ENCODE assay signal across 26 cellular contexts in the genomic region with DNA sequence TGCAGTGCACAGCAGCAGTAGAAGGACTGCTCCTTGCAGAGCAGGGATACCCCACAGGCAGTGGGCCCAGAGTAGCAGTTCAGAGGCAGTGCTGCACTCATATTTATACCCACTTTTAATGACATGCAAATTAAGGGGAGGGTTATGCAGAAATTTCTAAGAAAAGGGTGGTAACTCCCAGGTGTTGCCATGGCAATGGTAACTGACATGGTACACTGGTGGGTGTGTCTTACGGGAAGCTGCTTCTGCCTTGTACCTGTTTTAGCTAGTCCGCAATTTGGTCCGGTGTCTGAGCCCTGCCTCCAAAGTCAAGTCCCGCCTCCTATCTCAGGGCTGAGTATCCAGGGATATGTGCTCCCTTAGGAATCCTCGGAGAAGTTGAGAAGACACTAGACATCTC.
"Had no signal": no experiment of that assay in that cellular context is flagged by ENCODE, and none has a peak within 500 bp of the region (broad histone marks: within the 10 kb centered on the region; RNA-seq: fewer than 3 reads in every experiment).

No MANE protein-coding gene starts in this region.

- H3K4me1 ChIP-seq: foreskin keratinocyte, heart left ventricle, pancreas, right lobe of liver, tibial nerve, upper lobe of left lung had no signal

- H3K27me3 ChIP-seq: foreskin keratinocyte, hepatocyte, neutrophil, pancreas, right lobe of liver, tibial nerve, upper lobe of left lung had no signal

- H3K4me3 Mint-ChIP-seq: memory B cell; naive thymus-derived CD8-positive, alpha-beta T cell; stimulated activated naive B cell treated with anti-CD40 and anti-IgM and Interleukin-4, amounts not matched to agents 10 μg/mL and 1 μg/mL and 100 μg/mL, for 72 hours; stimulated activated naive CD8-positive, alpha-beta T cell treated with anti-CD3 and anti-CD28 coated beads, Interleukin-15, Interleukin-2, amounts not matched to agents 100 ng/mL and 50 ng/mL, for 24 hours had no signal

- H3K36me3 Mint-ChIP-seq: memory B cell; naive thymus-derived CD8-positive, alpha-beta T cell; stimulated activated naive B cell treated with anti-CD40 and anti-IgM and Interleukin-4, amounts not matched to agents 10 μg/mL and 1 μg/mL and 100 μg/mL, for 72 hours had no signal

- H3K9me3 Mint-ChIP-seq: naive thymus-derived CD8-positive, alpha-beta T cell; stimulated activated naive B cell treated with anti-CD40 and anti-IgM and Interleukin-4, amounts not matched to agents 10 μg/mL and 1 μg/mL and 100 μg/mL, for 72 hours; stimulated activated naive CD8-positive, alpha-beta T cell treated with anti-CD3 and anti-CD28 coated beads, Interleukin-15, Interleukin-2, amounts not matched to agents 100 ng/mL and 50 ng/mL, for 24 hours had no signal

- H3K27ac ChIP-seq: coronary artery, esophagus muscularis mucosa, foreskin keratinocyte, gastroesophageal sphincter, heart left ventricle, hepatocyte, neutrophil, pancreas, right lobe of liver, thoracic aorta, tibial nerve, upper lobe of left lung had no signal

- ATAC-seq: foreskin keratinocyte; gastroesophageal sphincter; heart left ventricle; left lobe of liver; naive thymus-derived CD8-positive, alpha-beta T cell; pancreas; right lobe of liver; stimulated activated naive B cell treated with anti-CD40 and anti-IgM and Interleukin-4, amounts not matched to agents 10 μg/mL and 1 μg/mL and 100 μg/mL, for 72 hours had no signal

- H3K4me3 ChIP-seq: coronary artery, esophagus muscularis mucosa, gastroesophageal sphincter, heart left ventricle, hepatocyte, lung, pancreas, right lobe of liver, thoracic aorta, tibial nerve, upper lobe of left lung had no signal

- H3K36me3 ChIP-seq: esophagus muscularis mucosa, gastroesophageal sphincter, heart left ventricle, neutrophil, pancreas, right lobe of liver, thoracic aorta, tibial nerve, upper lobe of left lung had no signal

- H3K9me3 ChIP-seq: esophagus muscularis mucosa, gastroesophageal sphincter, heart left ventricle, neutrophil, pancreas, right lobe of liver, thoracic aorta, tibial nerve, upper lobe of left lung had no signal

- H3K79me2 ChIP-seq: hepatocyte had no signal

- H3K4me1 Mint-ChIP-seq: memory B cell; stimulated activated naive B cell treated with anti-CD40 and anti-IgM and Interleukin-4, amounts not matched to agents 10 μg/mL and 1 μg/mL and 100 μg/mL, for 72 hours had no signal

- H3K4me2 ChIP-seq: hepatocyte had no signal

- DNase-seq: dermis blood vessel endothelial cell; effector memory CD4-positive, alpha-beta T cell; foreskin keratinocyte; heart left ventricle; kidney; midbrain; naive thymus-derived CD8-positive, alpha-beta T cell; pancreas; retina; small intestine; stimulated activated CD4-positive, alpha-beta T cell treated with anti-CD3 and anti-CD28 coated beads, Interleukin-15, amount 100 ng/mL, for 24 hours; stimulated activated CD4-positive, alpha-beta T cell treated with anti-CD3 and anti-CD28 coated beads, Interleukin-2, amount 100 ng/mL, for 48 hours; stimulated activated naive B cell treated with anti-CD40 and anti-IgM and Interleukin-4, amounts not matched to agents 10 μg/mL and 1 μg/mL and 100 μg/mL, for 72 hours; upper lobe of left lung had no signal
